14 cellular contexts compared by ENCODE assay signal in the genomic region with DNA sequence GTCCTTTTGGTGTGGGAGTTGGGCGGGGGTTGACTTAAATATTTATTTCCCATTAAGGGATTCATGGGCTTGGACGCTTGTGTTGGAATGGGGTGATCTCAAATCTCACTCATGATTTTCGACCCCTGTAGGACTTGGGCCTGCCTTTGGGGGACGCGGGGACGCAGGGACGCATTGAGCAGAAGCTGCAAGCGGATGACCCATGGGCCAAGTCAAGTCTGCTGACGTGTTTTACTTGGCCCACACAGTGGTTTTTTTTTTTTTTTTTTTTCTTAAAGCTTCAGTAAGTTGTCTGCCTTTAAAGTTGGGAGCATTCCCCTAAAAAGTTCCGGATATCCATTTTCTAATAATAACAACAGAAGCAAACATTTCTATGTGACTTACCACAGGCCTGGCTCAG. TPM values are rescaled to one million over a fixed set of nuclear protein-coding genes. Genes with fewer than 3 reads are reported as not detected.
DNase-seq lines count a peak whose midpoint lies in the region; ATAC-seq and TF ChIP-seq lines count a peak whose summit lies in the region.
"Had no signal": no experiment of that assay in that cellular context is flagged by ENCODE, and none has a peak within 500 bp of the region (broad histone marks: within the 10 kb centered on the region; RNA-seq: fewer than 3 reads in every experiment).

No MANE protein-coding gene starts in this region.

- WGBS in heart left ventricle, 4 donors: 44 to 62% (median 45%) methylated on average over 10 of the region's 10 CpGs

- H3K9me3 ChIP-seq in heart left ventricle: no peaks in the 10 kb centered on the region
- no peaks in the 10 kb centered on the region for H3K9me3 ChIP-seq in vagina
- no peaks in the 10 kb centered on the region for H3K9me3 ChIP-seq in lower lobe of right lung
- H3K9me3 ChIP-seq: SJCRH30, tibial artery had no signal

- H3K27ac ChIP-seq in heart left ventricle: peak overlapping the region in 6 of 12 donors; percentile 24 to 71 (median 46)
- H3K27ac ChIP-seq in vagina: peak overlapping the region; percentile 68
- H3K27ac ChIP-seq in lower lobe of right lung: no peak overlapping the region
- H3K27ac ChIP-seq: HL-60, SJCRH30, tibial artery had no signal

- H3K4me3 ChIP-seq in heart left ventricle: no peak overlapping the region
- H3K4me3 ChIP-seq in fibroblast of mammary gland (ENCODE audit: control insufficient read depth, low read depth, low read length): no peak overlapping the region
- no peak overlapping the region for H3K4me3 ChIP-seq in vagina
- H3K4me3 ChIP-seq in lower lobe of right lung: no peak overlapping the region
- H3K4me3 ChIP-seq: SJCRH30, tibial artery had no signal

- H3K4me3 Mint-ChIP-seq in nephron: peak overlapping the region in 2 of 3 experiments; percentile 13 to 36
- H3K4me3 Mint-ChIP-seq: neural crest cell had no signal

- H3K36me3 Mint-ChIP-seq in nephron (ENCODE audit: low read depth): peaks cover 17% of the 10 kb centered on the region

- H3K4me1 ChIP-seq in heart left ventricle (peaks cover 0 to 98% (median 43%) of the 10 kb centered on the region in 12 donors), vagina (peaks cover 71% of the 10 kb centered on the region), lower lobe of right lung (peaks cover 96% of the 10 kb centered on the region)
- H3K4me1 ChIP-seq: SJCRH30 had no signal

- peak in 3 of 4 donors; percentile 40 to 73 (median 56) for ATAC-seq in heart left ventricle
- no peak for ATAC-seq in Right ventricle myocardium inferior
- ATAC-seq in GM21529 (IDR thresholded peaks at IDR 0.05; ENCODE audit: unreplicated experiment): no peak
- no peak for ATAC-seq in lower lobe of right lung

- intact Hi-C loops in heart left ventricle (cut with DNase I): no loop called here
- intact Hi-C loops in Right ventricle myocardium inferior (cut with DNase I): no loop called here
- intact Hi-C loops in vagina (cut with DNase I): no loop called here
- intact Hi-C loops in lower lobe of right lung (cut with DNase I): no loop called here

- no peaks in the 10 kb centered on the region for H3K27me3 ChIP-seq in heart left ventricle
- H3K27me3 ChIP-seq in vagina: no peaks in the 10 kb centered on the region
- H3K27me3 ChIP-seq in lower lobe of right lung (ENCODE audit: low read depth): no peaks in the 10 kb centered on the region
- H3K27me3 ChIP-seq: SJCRH30, tibial artery had no signal

- H3K9me3 Mint-ChIP-seq in nephron: no peaks in the 10 kb centered on the region

- TF ChIP-seq CTCF in heart left ventricle (IDR thresholded peaks at IDR 0.05): no peak
- no peak for TF ChIP-seq CTCF in fibroblast of mammary gland (conservative IDR thresholded peaks at IDR 0.05; ENCODE audit: control insufficient read depth, insufficient read depth, low read depth, low read length)
- no peak for TF ChIP-seq CTCF in nephron (IDR thresholded peaks at IDR 0.05; ENCODE audit: unreplicated experiment in 3 of 3)
- no peak for TF ChIP-seq CTCF in vagina (IDR thresholded peaks at IDR 0.05)
- TF ChIP-seq CTCF in lower lobe of right lung (IDR thresholded peaks at IDR 0.05): no peak

- H3K4me1 Mint-ChIP-seq in nephron: peaks cover 39% of the 10 kb centered on the region

- no peaks in the 10 kb centered on the region for H3K27me3 Mint-ChIP-seq in nephron (ENCODE audit: low read depth)

- H3K36me3 ChIP-seq in heart left ventricle (peaks cover 0 to 8% (median 0%) of the 10 kb centered on the region in 9 donors), vagina (no peaks in the 10 kb centered on the region), lower lobe of right lung (peaks cover 6% of the 10 kb centered on the region)
- H3K36me3 ChIP-seq: SJCRH30, tibial artery had no signal

- H3K27ac Mint-ChIP-seq in nephron: peak overlapping the region; percentile 79 to 93 (median 89)

- TF ChIP-seq POLR2A in heart left ventricle (IDR thresholded peaks at IDR 0.05): no peak
- no peak for TF ChIP-seq POLR2A in vagina (IDR thresholded peaks at IDR 0.05)

- DNase-seq in heart left ventricle (peak in 2 of 5 donors; percentile 55 to 61), Right ventricle myocardium inferior (ENCODE audit: missing footprints) (no peak), fibroblast of mammary gland (ENCODE audit: low read depth) (peak; percentile 69), vagina (ENCODE audit: extremely low spot score in 2 of 2) (no peak), NCI-H1930 (lab: John Stamatoyannopoulos, UW) (no peak), lower lobe of right lung (no peak)
- DNase-seq: activated naive CD4-positive, alpha-beta T cell treated with anti-CD3 and anti-CD28 coated beads, Interleukin-2, amount 50 U/mL, for 16 hours; NCI-H2081 treated with DMSO at 0.1 percent for 48 hours; SJCRH30; tibial artery had no signal

RNA-seq across cellular contexts. Expression of a gene that starts 29.0 kb away (rescaled TPM):
- total RNA-seq in heart left ventricle (10 to 100 TPM in 6 of 9 donors, 1 to 10 TPM in 3; 7.6 to 48.8 (median 16.3) TPM), Right ventricle myocardium inferior (10.5 TPM), vagina (66.3 TPM), lower lobe of right lung (77.4 TPM)
- polyA plus RNA-seq in heart left ventricle: 1 to 10 TPM; 4.1 to 9.2 TPM

Comparison
In these comparisons a context has a peak if more than half of its experiments do, and no peak if none do; other contexts are left out.
1. ATAC-seq: peak in heart left ventricle (3 of 4); none in Right ventricle myocardium inferior (single experiment), GM21529 (single experiment) and lower lobe of right lung (0 of 2).